In genomic region chr2:113084249-113085000, GRCh38 we compare ENCODE assay signal across 11 cellular contexts. TPM values are rescaled to one million over a fixed set of nuclear protein-coding genes. Genes with fewer than 3 reads are reported as not detected.
A peak's percentile ranks its signal among the peaks of the same experiment; 100 is the strongest.
DNase-seq lines count a peak whose midpoint lies in the region; ATAC-seq, FAIRE-seq and TF ChIP-seq lines count a peak whose summit lies in the region.
"Had no signal": no experiment of that assay in that cellular context is flagged by ENCODE, and none has a peak within 500 bp of the region (broad histone marks: within the 10 kb centered on the region; RNA-seq: fewer than 3 reads in every experiment).

No MANE protein-coding gene starts in this region.

- H3K27me3 ChIP-seq in GM12878 (replicated peaks in 1 of 2; ENCODE audit: control insufficient read depth in 2 of 2, insufficient read depth in 2 of 2, low read length in 1 of 2) = no peaks in the 10 kb centered on the region

- WGBS in GM12878 (ENCODE audit: insufficient coverage, insufficient replicate concordance, low lambda C conversion rate, missing lambda C conversion rate) = 19% methylated on average over 5 of the region's 5 CpGs

- no peak overlapping the region for H3K27ac Mint-ChIP-seq in naive B cell
- H3K27ac Mint-ChIP-seq: mesothelial cell of epicardium had no signal

- no peaks in the 10 kb centered on the region for H4K20me1 ChIP-seq in GM12878 (ENCODE audit: control insufficient read depth, insufficient read depth)

- in situ Hi-C loops in GM12878 (cut with MboI) = no loop called here

- peak; percentile 40 for TF ChIP-seq RAD21 in GM12878 (IDR thresholded peaks at IDR 0.05; ENCODE audit: insufficient read depth, low read depth, low read length)

- no peaks in the 10 kb centered on the region for H3K4me1 ChIP-seq in GM12878 (ENCODE audit: control insufficient read depth, insufficient read depth, low read length)

- FAIRE-seq in GM12878 (lab: Jason Lieb, UNC) (no peak), HTR-8/SVneo (lab: Jason Lieb, UNC) (no peak)
- FAIRE-seq: A204.1 had no signal

- TF ChIP-seq POLR2A in GM12878 (IDR thresholded peaks at IDR 0.05; ENCODE audit: low read depth, low read length) = no peak

- RAD21 ChIA-PET in GM12878 (lab: Charles Lee; ENCODE audit: unreplicated experiment) = no interaction called here

- H3K9me3 Mint-ChIP-seq in naive B cell = no peaks in the 10 kb centered on the region
- H3K9me3 Mint-ChIP-seq: mesothelial cell of epicardium had no signal

- peak; percentile 24 for DNase-seq in DMS 273 (lab: John Stamatoyannopoulos, UW; ENCODE audit: unreplicated experiment)
- DNase-seq in DMS 273 treated with DMSO at 0.1 percent for 48 hours (lab: John Stamatoyannopoulos, UW) = no peak
- DNase-seq in KG1 (lab: John Stamatoyannopoulos, UW) = peak; percentile 24
- DNase-seq in GM12878 (ENCODE audit: low read depth, low spot score) = no peak
- DNase-seq in naive B cell = no peak
- DNase-seq in amniotic stem cell (lab: John Stamatoyannopoulos, UW) = no peak
- DNase-seq in H4 (ENCODE audit: low spot score) = no peak
- no peak for DNase-seq in HTR-8/SVneo (ENCODE audit: insufficient read length, low spot score)
- DNase-seq: NCI-H510A had no signal

- H3K79me2 ChIP-seq in GM12878 (ENCODE audit: control insufficient read depth, insufficient read depth, low read length) = no peaks in the 10 kb centered on the region

- POLR2A ChIA-PET in GM12878 (lab: Charles Lee) = no interaction called here

- H3K9me3 ChIP-seq in GM12878 (replicated peaks; ENCODE audit: control insufficient read depth, insufficient read depth, low read length) = no peaks in the 10 kb centered on the region

- CTCF ChIA-PET in GM12878 (lab: Yijun Ruan, JAX) = interaction anchor here (0.6 to 11.8 kb wide), 6 partner anchors 20 to 170 kb away, joined by 3 to 182 read pairs (median 3); no protein-coding TSS in a partner anchor

- SMC1A ChIA-PET in GM12878 (lab: Charles Lee; ENCODE audit: uncharacterized antibody, unreplicated experiment) = interaction anchor here (1.1 to 1.4 kb wide), 3 partner anchors 9 to 54 kb away, joined by 3 to 6 read pairs (median 3); no protein-coding TSS in a partner anchor

- no peaks in the 10 kb centered on the region for H3K36me3 ChIP-seq in GM12878 (ENCODE audit: control insufficient read depth in 2 of 2, insufficient read depth in 2 of 2, low read length in 1 of 2)

- intact Hi-C loops in GM12878 (cut with micrococcal nuclease; ENCODE audit: unreplicated experiment) = no loop called here

- ATAC-seq in GM12878 (peak; percentile 70), naive B cell (ENCODE audit: low read depth in 2 of 2) (peak; percentile 37 to 65)

- H2AFZ ChIP-seq in GM12878 (ENCODE audit: control insufficient read depth, low read depth, low read length) = no peak overlapping the region

- H3K4me1 Mint-ChIP-seq in naive B cell = peaks cover 0 to 5% (median 4%) of the 10 kb centered on the region in 3 donors
- H3K4me1 Mint-ChIP-seq: mesothelial cell of epicardium had no signal

- no peak overlapping the region for H3K4me3 ChIP-seq in GM12878

- no peak overlapping the region for H3K4me3 Mint-ChIP-seq in naive B cell
- H3K4me3 Mint-ChIP-seq: mesothelial cell of epicardium had no signal

- H3K36me3 Mint-ChIP-seq in naive B cell = no peaks in the 10 kb centered on the region
- H3K36me3 Mint-ChIP-seq: mesothelial cell of epicardium had no signal

- H3K27ac ChIP-seq in GM12878 (ENCODE audit: control insufficient read depth, insufficient read depth) = no peak overlapping the region

- H3K9ac ChIP-seq in GM12878 (ENCODE audit: control insufficient read depth, insufficient read depth, low read length) = no peak overlapping the region

- peaks cover 9 to 32% (median 31%) of the 10 kb centered on the region in 3 donors for H3K27me3 Mint-ChIP-seq in naive B cell

- BruUV-seq in GM12878 (replicated peaks; lab: Mats Ljungman, UMichigan) = no TSS peak

- peak; percentile 28 to 41 (median 37); a peak in 4 of 6 replicates for TF ChIP-seq CTCF in GM12878 (IDR thresholded peaks at IDR 0.05 in 2 of 3, conservative IDR thresholded peaks at IDR 0.05 in 1 of 3; ENCODE audit: control insufficient read depth in 2 of 3, extremely low read depth in 1 of 3, insufficient read depth in 1 of 3, low read depth in 3 of 3, low read length in 3 of 3)

- TF ChIP-seq EP300 in GM12878 (IDR thresholded peaks at IDR 0.05; ENCODE audit: borderline replicate concordance in 1 of 2, control insufficient read depth in 1 of 2, low read depth in 2 of 2, low read length in 2 of 2) = no peak

- H3K4me2 ChIP-seq in GM12878 (ENCODE audit: control insufficient read depth, insufficient read depth) = no peak overlapping the region

RNA-seq across cellular contexts. Expression of gene IL1F10, which starts 16.7 kb away (rescaled TPM):
- total RNA-seq in GM12878 (2013; cell fraction: nucleolus; rRNA removed) = not detected in 2 replicates
- total RNA-seq in GM12878 (2014; rRNA removed) (not detected in 2 replicates), GM12878 (2014; rRNA removed; fragmentation: Illumina TruSeq; extraction: Trizol) (not detected in 2 replicates), GM12878 (2021) (not detected in 2 replicates)
- not detected for polyA plus RNA-seq in GM12878 (2011; ENCODE audit: low read depth)
- polyA plus RNA-seq in GM12878 (2011; rRNA removed) (not detected in 2 replicates), GM12878 (2014; fragmentation: Illumina TruSeq; extraction: Trizol) (not detected in 2 replicates), GM12878 (2014; fragmentation: Nextera tagmentation; extraction: Ambion mirVana) (not detected), GM12878 (2014; rRNA removed) (not detected in 2 replicates), GM12878 (2016; fragmentation: Nextera tagmentation; extraction: Ambion mirVana) (not detected), naive B cell (ENCODE audit: low read depth in 6 of 6) (not detected)
- polyA plus RNA-seq in GM12878 (2011; cell fraction: cytosol; rRNA removed) = not detected in 2 replicates
- polyA plus RNA-seq in GM12878 (2011; cell fraction: nucleus; rRNA removed) = not detected in 2 replicates
- not detected in 2 replicates for polyA plus RNA-seq in GM12878 (2012)
- polyA minus RNA-seq in GM12878 (2011; rRNA and poly(A)+ RNA removed) = not detected in 2 replicates
- not detected in 2 replicates for polyA minus RNA-seq in GM12878 (2011; cell fraction: cytosol; rRNA and poly(A)+ RNA removed)
- not detected in 2 replicates for polyA minus RNA-seq in GM12878 (2011; cell fraction: nucleus; rRNA and poly(A)+ RNA removed)
- not detected in 2 replicates for total RNA-seq in H4 (2014; rRNA removed; shearing (Covaris generic))
- total RNA-seq: mesothelial cell of epicardium had no signal

RNA-seq across cellular contexts. Expression of gene IL36RN, which starts 25.4 kb away (rescaled TPM):
- not detected in 2 replicates for total RNA-seq in GM12878 (2013; cell fraction: nucleolus; rRNA removed)
- total RNA-seq in GM12878 (2014; rRNA removed) (not detected in 2 replicates), GM12878 (2014; rRNA removed; fragmentation: Illumina TruSeq; extraction: Trizol) (not detected in 2 replicates), GM12878 (2021) (not detected in 2 replicates)
- not detected for polyA plus RNA-seq in GM12878 (2011; ENCODE audit: low read depth)
- polyA plus RNA-seq in GM12878 (2011; rRNA removed) (not detected in 2 replicates), GM12878 (2014; fragmentation: Illumina TruSeq; extraction: Trizol) (not detected in 2 replicates), GM12878 (2014; fragmentation: Nextera tagmentation; extraction: Ambion mirVana) (not detected), GM12878 (2014; rRNA removed) (not detected in 2 replicates), GM12878 (2016; fragmentation: Nextera tagmentation; extraction: Ambion mirVana) (not detected), naive B cell (ENCODE audit: low read depth in 6 of 6) (not detected)
- not detected in 2 replicates for polyA plus RNA-seq in GM12878 (2011; cell fraction: cytosol; rRNA removed)
- not detected in 2 replicates for polyA plus RNA-seq in GM12878 (2011; cell fraction: nucleus; rRNA removed)
- polyA plus RNA-seq in GM12878 (2012) = not detected in 2 replicates
- polyA minus RNA-seq in GM12878 (2011; rRNA and poly(A)+ RNA removed) = not detected in 2 replicates
- not detected in 2 replicates for polyA minus RNA-seq in GM12878 (2011; cell fraction: cytosol; rRNA and poly(A)+ RNA removed)
- polyA minus RNA-seq in GM12878 (2011; cell fraction: nucleus; rRNA and poly(A)+ RNA removed) = not detected in 2 replicates
- not detected in 2 replicates for total RNA-seq in H4 (2014; rRNA removed; shearing (Covaris generic))

RNA-seq across cellular contexts. Expression of gene IL36B, which starts 31.8 kb away (rescaled TPM):
- total RNA-seq in GM12878 (2013; cell fraction: nucleolus; rRNA removed) = not detected in 2 replicates
- total RNA-seq in GM12878 (2014; rRNA removed) = not detected in 2 replicates
- total RNA-seq in GM12878 (2014; rRNA removed; fragmentation: Illumina TruSeq; extraction: Trizol) = not detected in 2 replicates
- total RNA-seq in GM12878 (2021) = not detected in 2 replicates
- polyA plus RNA-seq in GM12878 (2011; ENCODE audit: low read depth) = not detected
- polyA plus RNA-seq in GM12878 (2011; rRNA removed) = not detected in 2 replicates
- not detected in 2 replicates for polyA plus RNA-seq in GM12878 (2011; cell fraction: cytosol; rRNA removed)
- polyA plus RNA-seq in GM12878 (2011; cell fraction: nucleus; rRNA removed) = not detected in 2 replicates
- not detected in 2 replicates for polyA plus RNA-seq in GM12878 (2012)
- not detected in 2 replicates for polyA plus RNA-seq in GM12878 (2014; fragmentation: Illumina TruSeq; extraction: Trizol)
- polyA plus RNA-seq in GM12878 (2014; fragmentation: Nextera tagmentation; extraction: Ambion mirVana) = not detected
- polyA plus RNA-seq in GM12878 (2014; rRNA removed) = not detected in 2 replicates
- polyA plus RNA-seq in GM12878 (2016; fragmentation: Nextera tagmentation; extraction: Ambion mirVana) = not detected
- not detected in 2 replicates for polyA minus RNA-seq in GM12878 (2011; rRNA and poly(A)+ RNA removed)
- polyA minus RNA-seq in GM12878 (2011; cell fraction: cytosol; rRNA and poly(A)+ RNA removed) = not detected in 2 replicates
- not detected in 2 replicates for polyA minus RNA-seq in GM12878 (2011; cell fraction: nucleus; rRNA and poly(A)+ RNA removed)
- polyA plus RNA-seq in naive B cell (ENCODE audit: low read depth in 6 of 6) = not detected
- not detected in 2 replicates for total RNA-seq in H4 (2014; rRNA removed; shearing (Covaris generic))
- total RNA-seq: mesothelial cell of epicardium had no signal

RNA-seq across cellular contexts. Expression of gene IL1RN, which starts 43.0 kb away (rescaled TPM):
- total RNA-seq in GM12878 (2013; cell fraction: nucleolus; rRNA removed) = not detected in 2 replicates
- total RNA-seq in GM12878 (2014; rRNA removed) (not detected in 2 replicates), GM12878 (2014; rRNA removed; fragmentation: Illumina TruSeq; extraction: Trizol) (not detected in 2 replicates), GM12878 (2021) (not detected in 2 replicates)
- polyA plus RNA-seq in GM12878 (2011; ENCODE audit: low read depth) = not detected
- polyA plus RNA-seq in GM12878 (2011; rRNA removed) (0.04 TPM in 1 of 2 replicates, not detected in the other), GM12878 (2014; fragmentation: Illumina TruSeq; extraction: Trizol) (0.04 and 0.43 TPM in 2 replicates), GM12878 (2014; fragmentation: Nextera tagmentation; extraction: Ambion mirVana) (under 1 TPM in 1 of 2 experiments, not detected in 1; 0.04 TPM), GM12878 (2014; rRNA removed) (not detected in 2 replicates), GM12878 (2016; fragmentation: Nextera tagmentation; extraction: Ambion mirVana) (not detected), naive B cell (ENCODE audit: low read depth in 6 of 6) (under 1 TPM in 2 of 6 donors, not detected in 4; 0.14 to 0.29 TPM)
- not detected in 2 replicates for polyA plus RNA-seq in GM12878 (2011; cell fraction: cytosol; rRNA removed)
- not detected in 2 replicates for polyA plus RNA-seq in GM12878 (2011; cell fraction: nucleus; rRNA removed)
- not detected in 2 replicates for polyA plus RNA-seq in GM12878 (2012)
- polyA minus RNA-seq in GM12878 (2011; rRNA and poly(A)+ RNA removed) = 0.59 TPM in 1 of 2 replicates, not detected in the other
- not detected in 2 replicates for polyA minus RNA-seq in GM12878 (2011; cell fraction: cytosol; rRNA and poly(A)+ RNA removed)
- polyA minus RNA-seq in GM12878 (2011; cell fraction: nucleus; rRNA and poly(A)+ RNA removed) = not detected in 2 replicates
- total RNA-seq in H4 (2014; rRNA removed; shearing (Covaris generic)) = 0.17 TPM in 1 of 2 replicates, not detected in the other
- total RNA-seq: mesothelial cell of epicardium had no signal

Comparison
In these comparisons a context has a peak if more than half of its experiments do, and no peak if none do; other contexts are left out.
1. DNase-seq: peak in DMS 273 (single experiment) and KG1 (single experiment); none in DMS 273 treated with DMSO at 0.1 percent for 48 hours (single experiment), GM12878 (single experiment), naive B cell (single experiment), amniotic stem cell (single experiment), H4 (single experiment) and HTR-8/SVneo (single experiment).